In the genomic region with DNA sequence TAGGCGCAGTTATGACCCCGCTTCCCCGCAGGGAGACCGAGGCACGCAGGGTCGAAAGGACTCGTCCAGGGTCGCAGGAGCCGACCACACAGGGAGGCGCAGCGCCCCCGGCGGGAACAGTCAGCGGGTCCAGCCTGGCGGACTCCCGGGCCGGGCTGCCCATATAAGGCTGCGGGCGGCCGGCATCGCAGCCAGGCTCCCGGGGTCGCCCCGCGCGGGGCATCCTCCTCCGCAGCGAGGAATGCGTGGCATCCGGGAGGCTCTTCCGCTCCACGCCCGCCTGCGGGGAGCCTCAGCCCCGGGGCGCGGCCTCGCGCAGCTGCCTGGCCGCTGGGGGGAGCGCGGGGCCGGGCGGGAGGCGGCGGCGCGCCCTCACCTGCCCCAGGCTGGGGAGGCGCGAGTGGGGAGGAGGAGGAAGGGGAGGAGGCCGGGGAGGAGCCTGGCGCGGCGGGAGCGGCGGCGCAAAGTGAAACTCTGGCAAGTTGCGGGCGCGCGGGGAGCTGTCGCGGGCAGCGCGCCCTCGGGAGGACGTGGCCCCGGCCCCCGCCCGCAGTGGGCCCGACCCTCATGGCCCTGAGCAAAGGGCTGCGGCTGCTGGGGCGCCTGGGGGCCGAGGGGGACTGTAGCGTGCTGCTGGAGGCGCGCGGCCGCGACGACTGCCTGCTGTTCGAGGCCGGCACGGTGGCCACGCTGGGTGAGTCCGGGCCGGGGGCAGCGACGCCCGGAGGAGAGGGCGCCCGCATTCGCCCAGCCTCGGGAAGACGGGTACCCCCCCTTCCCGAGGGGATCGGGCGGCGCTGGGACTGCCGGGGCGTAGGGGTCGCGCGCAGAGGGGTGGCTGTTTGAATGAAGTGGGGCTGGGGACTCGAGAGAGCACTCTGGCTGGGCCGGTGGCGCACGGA, we compare ENCODE assay signal across 8 cellular contexts.
DNase-seq lines count a peak whose midpoint lies in the region; ATAC-seq lines count a peak whose summit lies in the region.

A gene with protein sequence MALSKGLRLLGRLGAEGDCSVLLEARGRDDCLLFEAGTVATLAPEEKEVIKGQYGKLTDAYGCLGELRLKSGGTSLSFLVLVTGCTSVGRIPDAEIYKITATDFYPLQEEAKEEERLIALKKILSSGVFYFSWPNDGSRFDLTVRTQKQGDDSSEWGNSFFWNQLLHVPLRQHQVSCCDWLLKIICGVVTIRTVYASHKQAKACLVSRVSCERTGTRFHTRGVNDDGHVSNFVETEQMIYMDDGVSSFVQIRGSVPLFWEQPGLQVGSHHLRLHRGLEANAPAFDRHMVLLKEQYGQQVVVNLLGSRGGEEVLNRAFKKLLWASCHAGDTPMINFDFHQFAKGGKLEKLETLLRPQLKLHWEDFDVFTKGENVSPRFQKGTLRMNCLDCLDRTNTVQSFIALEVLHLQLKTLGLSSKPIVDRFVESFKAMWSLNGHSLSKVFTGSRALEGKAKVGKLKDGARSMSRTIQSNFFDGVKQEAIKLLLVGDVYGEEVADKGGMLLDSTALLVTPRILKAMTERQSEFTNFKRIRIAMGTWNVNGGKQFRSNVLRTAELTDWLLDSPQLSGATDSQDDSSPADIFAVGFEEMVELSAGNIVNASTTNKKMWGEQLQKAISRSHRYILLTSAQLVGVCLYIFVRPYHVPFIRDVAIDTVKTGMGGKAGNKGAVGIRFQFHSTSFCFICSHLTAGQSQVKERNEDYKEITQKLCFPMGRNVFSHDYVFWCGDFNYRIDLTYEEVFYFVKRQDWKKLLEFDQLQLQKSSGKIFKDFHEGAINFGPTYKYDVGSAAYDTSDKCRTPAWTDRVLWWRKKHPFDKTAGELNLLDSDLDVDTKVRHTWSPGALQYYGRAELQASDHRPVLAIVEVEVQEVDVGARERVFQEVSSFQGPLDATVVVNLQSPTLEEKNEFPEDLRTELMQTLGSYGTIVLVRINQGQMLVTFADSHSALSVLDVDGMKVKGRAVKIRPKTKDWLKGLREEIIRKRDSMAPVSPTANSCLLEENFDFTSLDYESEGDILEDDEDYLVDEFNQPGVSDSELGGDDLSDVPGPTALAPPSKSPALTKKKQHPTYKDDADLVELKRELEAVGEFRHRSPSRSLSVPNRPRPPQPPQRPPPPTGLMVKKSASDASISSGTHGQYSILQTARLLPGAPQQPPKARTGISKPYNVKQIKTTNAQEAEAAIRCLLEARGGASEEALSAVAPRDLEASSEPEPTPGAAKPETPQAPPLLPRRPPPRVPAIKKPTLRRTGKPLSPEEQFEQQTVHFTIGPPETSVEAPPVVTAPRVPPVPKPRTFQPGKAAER (N-terminal part only) (plus strand): TSS at position 469 of the 902 bp plus-strand sequence. CDS start 99 bp downstream, at position 568.

- H3K36me3 ChIP-seq in NT2/D1 (ENCODE audit: insufficient read depth, insufficient read length, low read length), result no peaks in the 10 kb centered on the region
- no peaks in the 10 kb centered on the region for H3K36me3 ChIP-seq in mucosa of rectum (ENCODE audit: control insufficient read depth in 2 of 2, insufficient read depth in 2 of 2, low read length in 2 of 2)

- H3K4me3 ChIP-seq in NT2/D1 (ENCODE audit: insufficient read length, low read depth) (peak within 1 kb of the TSS; percentile 53), mucosa of rectum (ENCODE audit: low read length in 2 of 2) (peak within 1 kb of the TSS; percentile 81 to 87)

- DNase-seq in AG20443 (ENCODE audit: low spot score), result peak; percentile 91
- DNase-seq in NT2/D1 (ENCODE audit: low read depth, low spot score), result no peak
- peak; percentile 86 for DNase-seq in activated CD8-positive, alpha-beta memory T cell treated with anti-CD3 and anti-CD28 coated beads, Interleukin-2, amount 50 U/mL, for 4 hours
- DNase-seq in epidermal melanocyte (ENCODE audit: insufficient read length, low spot score), result peak; percentile 72
- peak; percentile 83 for DNase-seq in stimulated activated CD8-positive, alpha-beta memory T cell treated with anti-CD3 and anti-CD28 coated beads, Interleukin-4, amount 100 ng/mL, for 48 hours

- H3K9ac ChIP-seq in NT2/D1 (ENCODE audit: insufficient read length, low read depth) (peak within 1 kb of the TSS; percentile 85), mucosa of rectum (ENCODE audit: low read depth in 1 of 2, low read length in 2 of 2) (peak within 1 kb of the TSS; percentile 72 to 95)

- H3K4me1 ChIP-seq in NT2/D1 (ENCODE audit: insufficient read depth, insufficient read length) (peaks cover 3% of the 10 kb centered on the region), mucosa of rectum (ENCODE audit: control insufficient read depth in 2 of 2, insufficient read depth in 2 of 2, low read length in 2 of 2) (peaks cover 20 to 30% of the 10 kb centered on the region in 2 donors)

- ATAC-seq in GM19025 (IDR thresholded peaks at IDR 0.05; ENCODE audit: low read depth, unreplicated experiment) (peak; percentile 83), HG03280 (IDR thresholded peaks at IDR 0.05; ENCODE audit: unreplicated experiment) (peak; percentile 78)

- H3K9me3 ChIP-seq in NT2/D1 (ENCODE audit: insufficient read depth, low read length) (no peaks in the 10 kb centered on the region), mucosa of rectum (ENCODE audit: control insufficient read depth in 2 of 2, low read length in 2 of 2) (no peaks in the 10 kb centered on the region)

- H3K27me3 ChIP-seq in NT2/D1 (ENCODE audit: insufficient read depth, insufficient read length) (peaks cover 23% of the 10 kb centered on the region), mucosa of rectum (ENCODE audit: control insufficient read depth in 2 of 2, insufficient read depth in 2 of 2, low read length in 2 of 2) (no peaks in the 10 kb centered on the region)

- peak within 1 kb of the TSS; percentile 80 to 83 for H3K27ac ChIP-seq in mucosa of rectum (ENCODE audit: low read depth in 2 of 2, low read length in 2 of 2)
